ENCODE assay signal across 32 cellular contexts in genomic region chrX:153059191-153060094, GRCh38. TPM values are rescaled to one million over a fixed set of nuclear protein-coding genes. Genes with fewer than 3 reads are reported as not detected.
"Had no signal": no experiment of that assay in that cellular context is flagged by ENCODE, and none has a peak within 500 bp of the region (broad histone marks: within the 10 kb centered on the region; RNA-seq: fewer than 3 reads in every experiment).

No MANE protein-coding gene starts in this region.

- H3K27me3 Mint-ChIP-seq: activated CD4-positive, alpha-beta memory T cell treated with anti-CD3 and anti-CD28 coated beads for 36 hours; activated naive CD4-positive, alpha-beta T cell treated with anti-CD3 and anti-CD28 coated beads, Interleukin-2, amount 50 U/mL, for 24 hours; activated naive CD8-positive, alpha-beta T cell treated with anti-CD3 and anti-CD28 coated beads, Interleukin-2, amount 50 U/mL, for 24 hours had no signal

- H3K4me3 ChIP-seq: adrenal gland, ascending aorta had no signal

- H3K27ac Mint-ChIP-seq: activated CD4-positive, alpha-beta memory T cell treated with anti-CD3 and anti-CD28 coated beads for 36 hours; activated CD4-positive, alpha-beta T cell treated with anti-CD3 and anti-CD28 coated beads for 36 hours; activated CD4-positive, alpha-beta T cell treated with anti-CD3 and anti-CD28 coated beads, Interleukin-2, amount 10 ng/mL, durations not matched to agents 24 days and 14 days; activated CD8-positive, alpha-beta memory T cell treated with anti-CD3 and anti-CD28 coated beads, Interleukin-2, amount 10 ng/mL, durations not matched to agents 7 days and 5 days; activated CD8-positive, alpha-beta T cell treated with anti-CD3 and anti-CD28 coated beads, Interleukin-2, amount 10 ng/mL, durations not matched to agents 7 days and 5 days; activated naive CD4-positive, alpha-beta T cell treated with anti-CD3 and anti-CD28 coated beads for 36 hours; activated naive CD4-positive, alpha-beta T cell treated with anti-CD3 and anti-CD28 coated beads, Interleukin-2, amount 50 U/mL, for 24 hours; activated naive CD8-positive, alpha-beta T cell treated with anti-CD3 and anti-CD28 coated beads for 36 hours; activated naive CD8-positive, alpha-beta T cell treated with anti-CD3 and anti-CD28 coated beads, Interleukin-2, amount 50 U/mL, for 24 hours; activated T-helper 1 cell treated with anti-CD3 and anti-CD28 coated beads, Interleukin-12 subunit alpha, Interleukin-12 subunit beta, Interleukin-2, Interleukin-4 antibody, amounts not matched to agents 30 ng/mL and 10 ng/mL and 1 ng/mL, durations not matched to agents 14 hours and 24 hours and 36 hours; activated T-helper 2 cell treated with anti-CD3 and anti-CD28 coated beads, Interferon-gamma antibody, Interleukin-2, Interleukin-4, amounts not matched to agents 10 μg/mL and 5 μg/mL and 100 μg/mL, durations not matched to agents 14 hours and 24 hours and 36 hours had no signal

- H3K27ac ChIP-seq: adrenal gland, ascending aorta, brain microvascular endothelial cell, epithelial cell of prostate had no signal

- H3K36me3 ChIP-seq: adrenal gland, ascending aorta, brain microvascular endothelial cell had no signal

- H3K36me3 Mint-ChIP-seq: activated CD4-positive, alpha-beta memory T cell treated with anti-CD3 and anti-CD28 coated beads for 36 hours; activated CD8-positive, alpha-beta memory T cell treated with anti-CD3 and anti-CD28 coated beads, Interleukin-2, amount 10 ng/mL, durations not matched to agents 7 days and 5 days; activated naive CD4-positive, alpha-beta T cell treated with anti-CD3 and anti-CD28 coated beads, Interleukin-2, amount 50 U/mL, for 24 hours; activated naive CD8-positive, alpha-beta T cell treated with anti-CD3 and anti-CD28 coated beads for 36 hours had no signal

- H3K4me3 Mint-ChIP-seq: activated CD4-positive, alpha-beta memory T cell treated with anti-CD3 and anti-CD28 coated beads for 36 hours; activated CD4-positive, alpha-beta T cell treated with anti-CD3 and anti-CD28 coated beads for 36 hours; activated CD4-positive, alpha-beta T cell treated with anti-CD3 and anti-CD28 coated beads, Interleukin-2, amount 10 ng/mL, durations not matched to agents 24 days and 14 days; activated CD8-positive, alpha-beta memory T cell treated with anti-CD3 and anti-CD28 coated beads, Interleukin-2, amount 10 ng/mL, durations not matched to agents 7 days and 5 days; activated CD8-positive, alpha-beta T cell treated with anti-CD3 and anti-CD28 coated beads, Interleukin-2, amount 10 ng/mL, durations not matched to agents 7 days and 5 days; activated naive CD4-positive, alpha-beta T cell treated with anti-CD3 and anti-CD28 coated beads for 36 hours; activated naive CD4-positive, alpha-beta T cell treated with anti-CD3 and anti-CD28 coated beads, Interleukin-2, amount 50 U/mL, for 24 hours; activated naive CD8-positive, alpha-beta T cell treated with anti-CD3 and anti-CD28 coated beads for 36 hours; activated naive CD8-positive, alpha-beta T cell treated with anti-CD3 and anti-CD28 coated beads, Interleukin-2, amount 50 U/mL, for 24 hours; activated T-helper 1 cell treated with anti-CD3 and anti-CD28 coated beads, Interleukin-12 subunit alpha, Interleukin-12 subunit beta, Interleukin-2, Interleukin-4 antibody, amounts not matched to agents 30 ng/mL and 10 ng/mL and 1 ng/mL, durations not matched to agents 14 hours and 24 hours and 36 hours had no signal

- FAIRE-seq: colon, endometrium, endothelial cell of umbilical vein, frontal cortex had no signal

- H3K4me1 Mint-ChIP-seq: activated CD4-positive, alpha-beta T cell treated with anti-CD3 and anti-CD28 coated beads for 36 hours; activated CD4-positive, alpha-beta T cell treated with anti-CD3 and anti-CD28 coated beads, Interleukin-2, amount 10 ng/mL, durations not matched to agents 24 days and 14 days; activated naive CD4-positive, alpha-beta T cell treated with anti-CD3 and anti-CD28 coated beads, Interleukin-2, amount 50 U/mL, for 24 hours; activated naive CD8-positive, alpha-beta T cell treated with anti-CD3 and anti-CD28 coated beads, Interleukin-2, amount 50 U/mL, for 24 hours had no signal

- H3K9me3 ChIP-seq: adrenal gland, ascending aorta had no signal

- DNase-seq: activated CD4-positive, alpha-beta memory T cell treated with anti-CD3 and anti-CD28 coated beads for 36 hours; activated CD4-positive, alpha-beta T cell treated with anti-CD3 and anti-CD28 coated beads for 36 hours; activated CD4-positive, alpha-beta T cell treated with anti-CD3 and anti-CD28 coated beads, Interleukin-2, amount 10 ng/mL, durations not matched to agents 24 days and 14 days; activated CD4-positive, CD25-positive, alpha-beta regulatory T cell; activated CD4-positive, CD25-positive, alpha-beta regulatory T cell treated with anti-CD3 and anti-CD28 coated beads, Interleukin-2, amount 50 U/mL, for 72 hours; activated CD8-positive, alpha-beta memory T cell treated with anti-CD3 and anti-CD28 coated beads, Interleukin-2, amount 10 ng/mL, durations not matched to agents 7 days and 5 days; activated CD8-positive, alpha-beta memory T cell treated with anti-CD3 and anti-CD28 coated beads, Interleukin-2, amount 50 U/mL, for 4 hours; activated CD8-positive, alpha-beta T cell treated with anti-CD3 and anti-CD28 coated beads, Interleukin-2, amount 10 ng/mL, durations not matched to agents 7 days and 5 days; activated effector memory CD4-positive, alpha-beta T cell treated with anti-CD3 and anti-CD28 coated beads, Interleukin-2, amount 50 U/mL, for 16 hours; activated naive CD4-positive, alpha-beta T cell treated with anti-CD3 and anti-CD28 coated beads for 36 hours; activated naive CD8-positive, alpha-beta T cell treated with anti-CD3 and anti-CD28 coated beads for 36 hours; activated naive CD8-positive, alpha-beta T cell treated with anti-CD3 and anti-CD28 coated beads, Interleukin-2, amount 50 U/mL, for 24 hours; activated T-cell treated with anti-CD3 and anti-CD28 coated beads, Interleukin-2, amount 50 U/mL, for 1 hour; activated T-cell treated with anti-CD3 and anti-CD28 coated beads, Interleukin-2, amount 50 U/mL, for 48 hours; adrenal gland; brain microvascular endothelial cell; caudate nucleus; cortex of kidney; dermis blood vessel endothelial cell; effector CD8-positive, alpha-beta T cell; foreskin fibroblast; head of caudate nucleus; T-helper 2 cell had no signal

- H3K4me1 ChIP-seq: adrenal gland, ascending aorta had no signal

- H3K27me3 ChIP-seq: ascending aorta, brain microvascular endothelial cell had no signal

- H3K9me3 Mint-ChIP-seq: activated CD4-positive, alpha-beta memory T cell treated with anti-CD3 and anti-CD28 coated beads for 36 hours; activated CD4-positive, alpha-beta T cell treated with anti-CD3 and anti-CD28 coated beads, Interleukin-2, amount 10 ng/mL, durations not matched to agents 24 days and 14 days; activated naive CD4-positive, alpha-beta T cell treated with anti-CD3 and anti-CD28 coated beads for 36 hours; activated naive CD4-positive, alpha-beta T cell treated with anti-CD3 and anti-CD28 coated beads, Interleukin-2, amount 50 U/mL, for 24 hours; activated naive CD8-positive, alpha-beta T cell treated with anti-CD3 and anti-CD28 coated beads for 36 hours; activated naive CD8-positive, alpha-beta T cell treated with anti-CD3 and anti-CD28 coated beads, Interleukin-2, amount 50 U/mL, for 24 hours; activated T-helper 1 cell treated with anti-CD3 and anti-CD28 coated beads, Interleukin-12 subunit alpha, Interleukin-12 subunit beta, Interleukin-2, Interleukin-4 antibody, amounts not matched to agents 30 ng/mL and 10 ng/mL and 1 ng/mL, durations not matched to agents 14 hours and 24 hours and 36 hours; activated T-helper 2 cell treated with anti-CD3 and anti-CD28 coated beads, Interferon-gamma antibody, Interleukin-2, Interleukin-4, amounts not matched to agents 10 μg/mL and 5 μg/mL and 100 μg/mL, durations not matched to agents 14 hours and 24 hours and 36 hours had no signal

RNA-seq across cellular contexts. Expression of gene PNMA3, which starts 3.2 kb away (rescaled TPM):
- total RNA-seq: ascending aorta, dermis blood vessel endothelial cell, endothelial cell of umbilical vein had no signal
- polyA plus RNA-seq: endothelial cell of umbilical vein had no signal
